In the genomic region with DNA sequence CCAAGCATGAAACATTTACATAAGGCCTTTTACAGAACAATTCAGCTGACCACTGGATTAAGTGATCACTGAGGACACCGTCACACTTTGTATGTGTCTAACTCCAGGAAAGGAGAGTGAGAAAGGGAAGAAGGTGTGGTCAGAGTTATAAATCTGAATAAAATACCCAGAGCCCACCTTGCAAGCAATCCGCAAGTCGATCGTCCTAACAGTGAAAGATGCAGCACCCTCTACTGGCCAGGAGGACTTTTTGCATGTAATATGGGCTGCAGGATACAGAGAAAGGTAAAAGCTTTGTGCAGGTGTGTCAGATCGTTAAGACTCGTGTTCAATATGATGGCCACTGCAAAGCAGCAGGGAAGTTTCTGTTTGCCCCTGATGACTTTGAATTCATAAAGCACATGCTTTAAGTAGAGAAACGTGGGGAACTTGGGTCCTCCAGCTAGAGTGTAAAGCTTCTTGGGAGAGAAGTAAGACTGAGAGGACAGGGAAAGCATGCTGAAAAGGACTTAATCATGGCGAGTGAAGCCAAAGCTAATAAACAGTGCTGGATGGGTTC, we compare ENCODE assay signal across 9 cellular contexts.
DNase-seq lines count a peak whose midpoint lies in the region; ATAC-seq and TF ChIP-seq lines count a peak whose summit lies in the region.
"Had no signal": no experiment of that assay in that cellular context is flagged by ENCODE, and none has a peak within 500 bp of the region (broad histone marks: within the 10 kb centered on the region; RNA-seq: fewer than 3 reads in every experiment).

No MANE protein-coding gene starts in this region.

- no peaks in the 10 kb centered on the region for H3K4me1 Mint-ChIP-seq in activated CD4-positive, alpha-beta memory T cell treated with anti-CD3 and anti-CD28 coated beads for 36 hours (ENCODE audit: low read depth)
- H3K4me1 Mint-ChIP-seq in activated CD4-positive, alpha-beta memory T cell treated with anti-CD3 and anti-CD28 coated beads, Interleukin-2, amount 10 ng/mL, durations not matched to agents 7 days and 5 days, result no peaks in the 10 kb centered on the region
- H3K4me1 Mint-ChIP-seq in chondrocyte (ENCODE audit: low read depth), result no peaks in the 10 kb centered on the region

- H3K36me3 ChIP-seq in Loucy (ENCODE audit: insufficient read depth, low read length), result no peaks in the 10 kb centered on the region

- no peaks in the 10 kb centered on the region for H3K27me3 ChIP-seq in Loucy (ENCODE audit: insufficient read depth, low read length, poor library complexity, severe bottlenecking)

- POLR2A ChIA-PET in activated CD4-positive, alpha-beta memory T cell treated with anti-CD3 and anti-CD28 coated beads for 36 hours (lab: Charles Lee), result no interaction called here
- POLR2A ChIA-PET in activated CD4-positive, alpha-beta memory T cell treated with anti-CD3 and anti-CD28 coated beads, Interleukin-2, amount 10 ng/mL, durations not matched to agents 7 days and 5 days (lab: Charles Lee), result no interaction called here

- peaks cover 8% of the 10 kb centered on the region for H3K4me1 ChIP-seq in Loucy (ENCODE audit: insufficient read depth, low read length, poor library complexity, severe bottlenecking)

- peaks cover 6% of the 10 kb centered on the region for H3K9me3 Mint-ChIP-seq in activated CD4-positive, alpha-beta memory T cell treated with anti-CD3 and anti-CD28 coated beads for 36 hours
- H3K9me3 Mint-ChIP-seq in activated CD4-positive, alpha-beta memory T cell treated with anti-CD3 and anti-CD28 coated beads, Interleukin-2, amount 10 ng/mL, durations not matched to agents 7 days and 5 days, result peaks cover 7% of the 10 kb centered on the region
- peaks cover 10% of the 10 kb centered on the region for H3K9me3 Mint-ChIP-seq in chondrocyte (ENCODE audit: low read depth)

- CTCF ChIA-PET in activated CD4-positive, alpha-beta memory T cell treated with anti-CD3 and anti-CD28 coated beads for 36 hours (lab: Charles Lee), result interaction anchor here (0.8 to 1.0 kb wide), 3 partner anchors 18 to 76 kb away, joined by 3 to 4 read pairs (median 4); no protein-coding TSS in a partner anchor
- CTCF ChIA-PET in activated CD4-positive, alpha-beta memory T cell treated with anti-CD3 and anti-CD28 coated beads, Interleukin-2, amount 10 ng/mL, durations not matched to agents 7 days and 5 days (lab: Charles Lee), result no interaction called here

- no peaks in the 10 kb centered on the region for H4K20me1 ChIP-seq in Loucy (ENCODE audit: insufficient read depth, low read length, poor library complexity, severe bottlenecking)

- H3K9ac ChIP-seq in Loucy (ENCODE audit: low read depth, low read length, poor library complexity, severe bottlenecking), result no peak overlapping the region

- H3K36me3 Mint-ChIP-seq in activated CD4-positive, alpha-beta memory T cell treated with anti-CD3 and anti-CD28 coated beads for 36 hours, result no peaks in the 10 kb centered on the region
- H3K36me3 Mint-ChIP-seq in activated CD4-positive, alpha-beta memory T cell treated with anti-CD3 and anti-CD28 coated beads, Interleukin-2, amount 10 ng/mL, durations not matched to agents 7 days and 5 days (ENCODE audit: low read depth), result no peaks in the 10 kb centered on the region
- no peaks in the 10 kb centered on the region for H3K36me3 Mint-ChIP-seq in chondrocyte (ENCODE audit: low read depth)

- no peak overlapping the region for H3K4me2 ChIP-seq in Loucy (ENCODE audit: low read depth, low read length, poor library complexity, severe bottlenecking)

- no peaks in the 10 kb centered on the region for H3K9me3 ChIP-seq in Loucy (ENCODE audit: insufficient read depth, low read depth, low read length)

- H3K4me3 ChIP-seq in Loucy (ENCODE audit: low read length, poor library complexity, severe bottlenecking), result no peak overlapping the region
- H3K4me3 ChIP-seq: coronary artery had no signal

- H3F3A ChIP-seq in Loucy (ENCODE audit: low read depth), result no peaks in the 10 kb centered on the region

- intact Hi-C loops in activated CD4-positive, alpha-beta memory T cell treated with anti-CD3 and anti-CD28 coated beads for 36 hours (cut with micrococcal nuclease), result no loop called here

- H3K9me2 ChIP-seq in Loucy (replicated peaks; ENCODE audit: low read depth, low read length), result no peaks in the 10 kb centered on the region

- DNase-seq in activated CD4-positive, alpha-beta memory T cell treated with anti-CD3 and anti-CD28 coated beads for 36 hours, result peak; percentile 11
- no peak for DNase-seq in activated CD4-positive, alpha-beta memory T cell treated with anti-CD3 and anti-CD28 coated beads, Interleukin-2, amount 10 ng/mL, durations not matched to agents 7 days and 5 days
- DNase-seq in chondrocyte (ENCODE audit: low spot score) (no peak), NCI-H510A treated with DMSO at 0.1 percent for 48 hours (lab: John Stamatoyannopoulos, UW) (no peak)
- peak; percentile 18 for DNase-seq in stimulated activated naive CD8-positive, alpha-beta T cell treated with anti-CD3 and anti-CD28 coated beads, Interleukin-15, Interleukin-2, amounts not matched to agents 100 U/mL and 50 U/mL, for 24 hours
- DNase-seq in activated effector memory CD4-positive, alpha-beta T cell treated with anti-CD3 and anti-CD28 coated beads, Interleukin-2, amount 50 U/mL, for 16 hours, result no peak

- H3K79me2 ChIP-seq in Loucy (ENCODE audit: insufficient read depth, low read length), result no peaks in the 10 kb centered on the region

- H3K27ac Mint-ChIP-seq in activated CD4-positive, alpha-beta memory T cell treated with anti-CD3 and anti-CD28 coated beads for 36 hours, result no peak overlapping the region
- H3K27ac Mint-ChIP-seq in activated CD4-positive, alpha-beta memory T cell treated with anti-CD3 and anti-CD28 coated beads, Interleukin-2, amount 10 ng/mL, durations not matched to agents 7 days and 5 days, result no peak overlapping the region
- H3K27ac Mint-ChIP-seq in chondrocyte (ENCODE audit: unreplicated experiment), result no peak overlapping the region

- peaks cover 3% of the 10 kb centered on the region for H3K27me3 Mint-ChIP-seq in activated CD4-positive, alpha-beta memory T cell treated with anti-CD3 and anti-CD28 coated beads for 36 hours
- H3K27me3 Mint-ChIP-seq in activated CD4-positive, alpha-beta memory T cell treated with anti-CD3 and anti-CD28 coated beads, Interleukin-2, amount 10 ng/mL, durations not matched to agents 7 days and 5 days, result no peaks in the 10 kb centered on the region
- H3K27me3 Mint-ChIP-seq in chondrocyte (ENCODE audit: low read depth), result no peaks in the 10 kb centered on the region

- no peak for ATAC-seq in stimulated activated naive CD8-positive, alpha-beta T cell treated with anti-CD3 and anti-CD28 coated beads, Interleukin-15, Interleukin-2, amounts not matched to agents 100 U/mL and 50 U/mL, for 24 hours
- no peak for ATAC-seq in HG03571 (IDR thresholded peaks at IDR 0.05; ENCODE audit: unreplicated experiment)

- no peak overlapping the region for H2AFZ ChIP-seq in Loucy (ENCODE audit: low read length)

- no peak overlapping the region for H3K4me3 Mint-ChIP-seq in activated CD4-positive, alpha-beta memory T cell treated with anti-CD3 and anti-CD28 coated beads for 36 hours
- H3K4me3 Mint-ChIP-seq in activated CD4-positive, alpha-beta memory T cell treated with anti-CD3 and anti-CD28 coated beads, Interleukin-2, amount 10 ng/mL, durations not matched to agents 7 days and 5 days, result no peak overlapping the region
- no peak overlapping the region for H3K4me3 Mint-ChIP-seq in chondrocyte (ENCODE audit: unreplicated experiment)

- TF ChIP-seq CTCF in Loucy (conservative IDR thresholded peaks at IDR 0.05; ENCODE audit: low read length) (peak; percentile 69), chondrocyte (IDR thresholded peaks at IDR 0.05) (peak; percentile 66)

Comparison
In these comparisons a context has a peak if more than half of its experiments do, and no peak if none do; other contexts are left out.
1. DNase-seq: peak in activated CD4-positive, alpha-beta memory T cell treated with anti-CD3 and anti-CD28 coated beads for 36 hours (single experiment) and stimulated activated naive CD8-positive, alpha-beta T cell treated with anti-CD3 and anti-CD28 coated beads, Interleukin-15, Interleukin-2, amounts not matched to agents 100 U/mL and 50 U/mL, for 24 hours (single experiment); none in activated CD4-positive, alpha-beta memory T cell treated with anti-CD3 and anti-CD28 coated beads, Interleukin-2, amount 10 ng/mL, durations not matched to agents 7 days and 5 days (single experiment), chondrocyte (single experiment), activated effector memory CD4-positive, alpha-beta T cell treated with anti-CD3 and anti-CD28 coated beads, Interleukin-2, amount 50 U/mL, for 16 hours (single experiment) and NCI-H510A treated with DMSO at 0.1 percent for 48 hours (single experiment).